8 cellular contexts compared by ENCODE assay signal in genomic region chr5:148957591-148958202, GRCh38.
A peak's percentile ranks its signal among the peaks of the same experiment; 100 is the strongest.
DNase-seq lines count a peak whose midpoint lies in the region; ATAC-seq lines count a peak whose summit lies in the region.

No MANE protein-coding gene starts in this region.

- ATAC-seq in HG02798 (IDR thresholded peaks at IDR 0.05; ENCODE audit: poor library complexity, unreplicated experiment) = peak; percentile 61
- no peak for ATAC-seq in activated naive CD8-positive, alpha-beta T cell treated with anti-CD3 and anti-CD28 coated beads, Interleukin-2, amount 50 U/mL, for 24 hours

- no peaks in the 10 kb centered on the region for H3K27me3 Mint-ChIP-seq in activated naive CD8-positive, alpha-beta T cell treated with anti-CD3 and anti-CD28 coated beads, Interleukin-2, amount 50 U/mL, for 24 hours

- H3K36me3 Mint-ChIP-seq in activated naive CD8-positive, alpha-beta T cell treated with anti-CD3 and anti-CD28 coated beads, Interleukin-2, amount 50 U/mL, for 24 hours (ENCODE audit: low read depth) = no peaks in the 10 kb centered on the region

- H3K4me1 Mint-ChIP-seq in activated naive CD8-positive, alpha-beta T cell treated with anti-CD3 and anti-CD28 coated beads, Interleukin-2, amount 50 U/mL, for 24 hours = no peaks in the 10 kb centered on the region

- DNase-seq in DMS 273 (lab: John Stamatoyannopoulos, UW; ENCODE audit: unreplicated experiment) = peak; percentile 68
- DNase-seq in DMS 273 treated with DMSO at 0.1 percent for 48 hours (lab: John Stamatoyannopoulos, UW) = no peak
- peak; percentile 52 for DNase-seq in RPMI8226
- DNase-seq in activated naive CD8-positive, alpha-beta T cell treated with anti-CD3 and anti-CD28 coated beads, Interleukin-2, amount 50 U/mL, for 24 hours = peak; percentile 59
- DNase-seq in iris pigment epithelial cell (ENCODE audit: low read depth) = peak; percentile 28
- DNase-seq in stimulated activated CD8-positive, alpha-beta memory T cell treated with anti-CD3 and anti-CD28 coated beads, Interleukin-12 subunit alpha, Interleukin-12 subunit beta, amount 100 ng/mL, for 1 hour (ENCODE audit: low read depth) = peak; percentile 23
- no peak for DNase-seq in NCI-H2171 (lab: John Stamatoyannopoulos, UW)

- H3K4me3 Mint-ChIP-seq in activated naive CD8-positive, alpha-beta T cell treated with anti-CD3 and anti-CD28 coated beads, Interleukin-2, amount 50 U/mL, for 24 hours = no peak overlapping the region

- no peaks in the 10 kb centered on the region for H3K9me3 Mint-ChIP-seq in activated naive CD8-positive, alpha-beta T cell treated with anti-CD3 and anti-CD28 coated beads, Interleukin-2, amount 50 U/mL, for 24 hours

- no peak overlapping the region for H3K27ac Mint-ChIP-seq in activated naive CD8-positive, alpha-beta T cell treated with anti-CD3 and anti-CD28 coated beads, Interleukin-2, amount 50 U/mL, for 24 hours

Comparison
In these comparisons a context has a peak if more than half of its experiments do, and no peak if none do; other contexts are left out.
1. DNase-seq: peak in DMS 273 (single experiment), RPMI8226 (single experiment), activated naive CD8-positive, alpha-beta T cell treated with anti-CD3 and anti-CD28 coated beads, Interleukin-2, amount 50 U/mL, for 24 hours (single experiment), iris pigment epithelial cell (single experiment) and stimulated activated CD8-positive, alpha-beta memory T cell treated with anti-CD3 and anti-CD28 coated beads, Interleukin-12 subunit alpha, Interleukin-12 subunit beta, amount 100 ng/mL, for 1 hour (single experiment); none in DMS 273 treated with DMSO at 0.1 percent for 48 hours (single experiment) and NCI-H2171 (single experiment).